1 cellular context compared by ENCODE assay signal in genomic region chr11:88231894-88232482, GRCh38.
TF ChIP-seq lines count a peak whose summit lies in the region.

No MANE protein-coding gene starts in this region.

TF ChIP-seq in HepG2, 621 proteins besides CTCF, POLR2A, EP300 and RAD21 (continued from another document):
- TF ChIP-seq, protein P1, sequence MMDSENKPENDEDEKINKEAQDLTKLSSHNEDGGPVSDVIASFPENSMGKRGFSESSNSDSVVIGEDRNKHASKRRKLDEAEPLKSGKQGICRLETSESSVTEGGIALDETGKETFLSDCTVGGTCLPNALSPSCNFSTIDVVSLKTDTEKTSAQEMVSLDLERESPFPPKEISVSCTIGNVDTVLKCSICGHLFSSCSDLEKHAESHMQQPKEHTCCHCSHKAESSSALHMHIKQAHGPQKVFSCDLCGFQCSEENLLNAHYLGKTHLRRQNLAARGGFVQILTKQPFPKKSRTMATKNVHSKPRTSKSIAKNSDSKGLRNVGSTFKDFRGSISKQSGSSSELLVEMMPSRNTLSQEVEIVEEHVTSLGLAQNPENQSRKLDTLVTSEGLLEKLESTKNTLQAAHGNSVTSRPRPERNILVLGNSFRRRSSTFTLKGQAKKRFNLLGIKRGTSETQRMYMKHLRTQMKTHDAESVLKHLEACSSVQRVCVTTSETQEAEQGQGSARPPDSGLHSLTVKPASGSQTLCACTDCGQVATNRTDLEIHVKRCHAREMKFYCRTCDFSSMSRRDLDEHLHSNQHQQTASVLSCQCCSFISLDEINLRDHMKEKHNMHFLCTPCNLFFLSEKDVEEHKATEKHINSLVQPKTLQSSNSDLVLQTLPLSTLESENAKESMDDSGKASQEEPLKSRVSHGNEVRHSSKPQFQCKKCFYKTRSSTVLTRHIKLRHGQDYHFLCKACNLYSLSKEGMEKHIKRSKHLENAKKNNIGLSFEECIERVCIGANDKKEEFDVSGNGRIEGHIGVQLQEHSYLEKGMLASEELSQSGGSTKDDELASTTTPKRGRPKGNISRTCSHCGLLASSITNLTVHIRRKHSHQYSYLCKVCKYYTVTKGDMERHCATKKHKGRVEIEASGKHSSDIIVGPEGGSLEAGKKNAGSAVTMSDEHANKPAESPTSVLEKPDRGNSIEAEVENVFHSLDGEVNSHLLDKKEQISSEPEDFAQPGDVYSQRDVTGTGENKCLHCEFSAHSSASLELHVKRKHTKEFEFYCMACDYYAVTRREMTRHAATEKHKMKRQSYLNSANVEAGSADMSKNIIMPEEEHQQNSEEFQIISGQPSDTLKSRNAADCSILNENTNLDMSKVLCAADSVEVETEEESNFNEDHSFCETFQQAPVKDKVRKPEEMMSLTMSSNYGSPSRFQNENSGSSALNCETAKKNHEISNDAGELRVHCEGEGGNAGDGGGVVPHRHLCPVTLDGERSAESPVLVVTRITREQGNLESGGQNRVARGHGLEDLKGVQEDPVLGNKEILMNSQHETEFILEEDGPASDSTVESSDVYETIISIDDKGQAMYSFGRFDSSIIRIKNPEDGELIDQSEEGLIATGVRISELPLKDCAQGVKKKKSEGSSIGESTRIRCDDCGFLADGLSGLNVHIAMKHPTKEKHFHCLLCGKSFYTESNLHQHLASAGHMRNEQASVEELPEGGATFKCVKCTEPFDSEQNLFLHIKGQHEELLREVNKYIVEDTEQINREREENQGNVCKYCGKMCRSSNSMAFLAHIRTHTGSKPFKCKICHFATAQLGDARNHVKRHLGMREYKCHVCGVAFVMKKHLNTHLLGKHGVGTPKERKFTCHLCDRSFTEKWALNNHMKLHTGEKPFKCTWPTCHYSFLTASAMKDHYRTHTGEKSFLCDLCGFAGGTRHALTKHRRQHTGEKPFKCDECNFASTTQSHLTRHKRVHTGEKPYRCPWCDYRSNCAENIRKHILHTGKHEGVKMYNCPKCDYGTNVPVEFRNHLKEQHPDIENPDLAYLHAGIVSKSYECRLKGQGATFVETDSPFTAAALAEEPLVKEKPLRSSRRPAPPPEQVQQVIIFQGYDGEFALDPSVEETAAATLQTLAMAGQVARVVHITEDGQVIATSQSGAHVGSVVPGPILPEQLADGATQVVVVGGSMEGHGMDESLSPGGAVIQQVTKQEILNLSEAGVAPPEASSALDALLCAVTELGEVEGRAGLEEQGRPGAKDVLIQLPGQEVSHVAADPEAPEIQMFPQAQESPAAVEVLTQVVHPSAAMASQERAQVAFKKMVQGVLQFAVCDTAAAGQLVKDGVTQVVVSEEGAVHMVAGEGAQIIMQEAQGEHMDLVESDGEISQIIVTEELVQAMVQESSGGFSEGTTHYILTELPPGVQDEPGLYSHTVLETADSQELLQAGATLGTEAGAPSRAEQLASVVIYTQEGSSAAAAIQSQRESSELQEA (CRISPR knock-in tag; IDR thresholded peaks at IDR 0.05; ENCODE audit: not compliant biosample characterization): no peak
- TF ChIP-seq, protein P2, sequence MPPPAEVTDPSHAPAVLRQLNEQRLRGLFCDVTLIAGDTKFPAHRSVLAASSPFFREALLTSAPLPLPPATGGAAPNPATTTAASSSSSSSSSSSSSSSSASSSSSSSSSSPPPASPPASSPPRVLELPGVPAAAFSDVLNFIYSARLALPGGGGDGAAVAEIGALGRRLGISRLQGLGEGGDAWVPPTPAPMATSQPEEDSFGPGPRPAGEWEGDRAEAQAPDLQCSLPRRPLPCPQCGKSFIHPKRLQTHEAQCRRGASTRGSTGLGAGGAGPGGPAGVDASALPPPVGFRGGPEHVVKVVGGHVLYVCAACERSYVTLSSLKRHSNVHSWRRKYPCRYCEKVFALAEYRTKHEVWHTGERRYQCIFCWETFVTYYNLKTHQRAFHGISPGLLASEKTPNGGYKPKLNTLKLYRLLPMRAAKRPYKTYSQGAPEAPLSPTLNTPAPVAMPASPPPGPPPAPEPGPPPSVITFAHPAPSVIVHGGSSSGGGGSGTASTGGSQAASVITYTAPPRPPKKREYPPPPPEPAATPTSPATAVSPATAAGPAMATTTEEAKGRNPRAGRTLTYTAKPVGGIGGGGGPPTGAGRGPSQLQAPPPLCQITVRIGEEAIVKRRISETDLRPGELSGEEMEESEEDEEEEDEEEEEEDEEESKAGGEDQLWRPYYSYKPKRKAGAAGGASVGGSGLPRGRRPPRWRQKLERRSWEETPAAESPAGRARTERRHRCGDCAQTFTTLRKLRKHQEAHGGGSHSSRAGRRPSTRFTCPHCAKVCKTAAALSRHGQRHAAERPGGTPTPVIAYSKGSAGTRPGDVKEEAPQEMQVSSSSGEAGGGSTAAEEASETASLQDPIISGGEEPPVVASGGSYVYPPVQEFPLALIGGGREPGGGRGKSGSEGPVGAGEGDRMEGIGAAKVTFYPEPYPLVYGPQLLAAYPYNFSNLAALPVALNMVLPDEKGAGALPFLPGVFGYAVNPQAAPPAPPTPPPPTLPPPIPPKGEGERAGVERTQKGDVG (CRISPR knock-in tag; IDR thresholded peaks at IDR 0.05; ENCODE audit: borderline replicate concordance): no peak
- no peak for TF ChIP-seq ZNF292 (CRISPR knock-in tag; IDR thresholded peaks at IDR 0.05; ENCODE audit: borderline replicate concordance, low read depth)
- TF ChIP-seq CAMTA2 (CRISPR knock-in tag; IDR thresholded peaks at IDR 0.05; ENCODE audit: borderline replicate concordance): no peak
- no peak for TF ChIP-seq ZFY (CRISPR knock-in tag; IDR thresholded peaks at IDR 0.05)
- no peak for TF ChIP-seq CHD4 (IDR thresholded peaks at IDR 0.05; ENCODE audit: borderline replicate concordance, low read length)
- no peak for TF ChIP-seq MAFF (IDR thresholded peaks at IDR 0.05; ENCODE audit: low read depth, low read length)
- TF ChIP-seq HOXA5 (CRISPR knock-in tag; IDR thresholded peaks at IDR 0.05): no peak
- TF ChIP-seq STAG1 (CRISPR knock-in tag; IDR thresholded peaks at IDR 0.05): peak; percentile 54
